ENCODE assay signal across 8 cellular contexts in the genomic region with DNA sequence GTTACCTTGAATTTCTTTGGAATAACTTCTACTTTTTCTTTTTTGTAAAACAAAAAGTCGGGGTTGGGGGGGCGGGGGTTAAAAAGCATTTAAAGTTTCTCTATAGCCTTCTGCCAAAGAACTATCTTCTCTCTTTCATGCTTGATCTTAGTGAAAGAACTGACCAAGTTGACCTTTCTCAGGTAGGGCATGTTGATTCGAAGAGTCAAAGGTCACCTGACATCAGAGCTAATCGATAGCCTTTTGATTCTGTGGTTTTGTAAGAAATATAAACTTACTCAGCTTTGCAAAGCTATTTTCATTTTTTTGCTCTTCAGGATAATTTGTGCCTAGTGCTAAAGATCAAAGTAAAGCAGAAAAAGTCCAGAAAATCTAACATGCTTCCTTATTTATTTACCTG.
"Had no signal": no experiment of that assay in that cellular context is flagged by ENCODE, and none has a peak within 500 bp of the region (broad histone marks: within the 10 kb centered on the region; RNA-seq: fewer than 3 reads in every experiment).

No MANE protein-coding gene starts in this region.

- FAIRE-seq: G401.6, GM12878, GM12891, GM12892, GM18507, GM19239 had no signal

- ATAC-seq: GM12878 had no signal

- DNase-seq: GDM1, GF-D8 had no signal

- H3K4me3 ChIP-seq: GM12878 had no signal
